23 cellular contexts compared by ENCODE assay signal in the genomic region with DNA sequence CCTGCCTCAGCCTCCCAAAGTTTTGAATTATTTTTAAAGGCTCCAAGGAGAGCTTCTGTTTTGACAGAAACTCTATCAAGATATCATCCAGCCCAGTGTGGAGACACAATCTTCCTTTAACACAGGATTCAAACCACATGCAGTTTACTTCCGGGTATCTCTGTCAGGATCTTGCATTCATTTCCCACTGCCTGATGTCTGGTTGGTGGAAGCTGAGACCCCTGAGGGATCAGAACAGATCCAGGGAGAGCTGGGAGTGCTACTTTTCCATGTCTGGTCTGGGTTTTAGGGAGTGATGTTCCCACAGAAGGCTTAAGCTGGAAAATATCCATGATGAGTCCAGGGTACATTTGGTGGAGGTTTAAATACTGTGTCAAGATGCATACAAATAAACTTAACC. TPM values are rescaled to one million over a fixed set of nuclear protein-coding genes. Genes with fewer than 3 reads are reported as not detected.
DNase-seq lines count a peak whose midpoint lies in the region; ATAC-seq, FAIRE-seq and TF ChIP-seq lines count a peak whose summit lies in the region.
"Had no signal": no experiment of that assay in that cellular context is flagged by ENCODE, and none has a peak within 500 bp of the region (broad histone marks: within the 10 kb centered on the region; RNA-seq: fewer than 3 reads in every experiment).

No MANE protein-coding gene starts in this region.

- BruUV-seq in Panc1 (replicated peaks; lab: Mats Ljungman, UMichigan), result no TSS peak

- peaks cover 25% of the 10 kb centered on the region for H3K4me1 ChIP-seq in A549
- H3K4me1 ChIP-seq in Panc1 (ENCODE audit: control insufficient read depth, insufficient read depth, low read length), result peaks cover 15% of the 10 kb centered on the region
- peaks cover 35 to 48% of the 10 kb centered on the region in 2 donors for H3K4me1 ChIP-seq in gastrocnemius medialis
- H3K4me1 ChIP-seq: testis had no signal

- no peaks in the 10 kb centered on the region for H3K36me3 Mint-ChIP-seq in stimulated activated memory B cell treated with anti-CD40 and anti-IgM and Interleukin-4, amounts not matched to agents 10 μg/mL and 1 μg/mL and 100 μg/mL, for 72 hours
- H3K36me3 Mint-ChIP-seq: CD8-positive, alpha-beta T cell had no signal

- no peak for TF ChIP-seq POLR2A in A549 (IDR thresholded peaks at IDR 0.05; ENCODE audit: low read length)
- no peak for TF ChIP-seq POLR2A in gastrocnemius medialis (IDR thresholded peaks at IDR 0.05)

- intact Hi-C loops in Panc1 (cut with micrococcal nuclease; ENCODE audit: unreplicated experiment) (no loop called here), gastrocnemius medialis (cut with DNase I; ENCODE audit: low total_unique reads) (no loop called here)

- CTCF ChIA-PET in A549 (lab: Yijun Ruan, JAX), result interaction anchor here (1.0 to 5.3 kb wide), 4 partner anchors 17 to 92 kb away, joined by 3 to 33 read pairs (median 8); a partner anchor contains a TSS
- CTCF ChIA-PET in Panc1 (lab: Charles Lee), result interaction anchor here (0.6 to 1.3 kb wide), 2 partner anchors 44 to 88 kb away, joined by 3 read pairs; no protein-coding TSS in a partner anchor

- H3K27me3 Mint-ChIP-seq in stimulated activated memory B cell treated with anti-CD40 and anti-IgM and Interleukin-4, amounts not matched to agents 10 μg/mL and 1 μg/mL and 100 μg/mL, for 72 hours, result no peaks in the 10 kb centered on the region

- peak overlapping the region; percentile 49 to 82; a peak in 4 of 6 replicates for H3K27ac ChIP-seq in A549
- H3K27ac ChIP-seq in Panc1 (ENCODE audit: low read length), result 0 out of 2 replicates have a peak overlapping the region, but pooled peaks have one; percentile 34
- H3K27ac ChIP-seq in gastrocnemius medialis, result peak overlapping the region; percentile 20 to 73 (median 62)
- H3K27ac ChIP-seq: testis had no signal

- H3K27ac Mint-ChIP-seq in stimulated activated memory B cell treated with anti-CD40 and anti-IgM and Interleukin-4, amounts not matched to agents 10 μg/mL and 1 μg/mL and 100 μg/mL, for 72 hours, result no peak overlapping the region
- H3K27ac Mint-ChIP-seq: CD8-positive, alpha-beta T cell; endodermal cell had no signal

- H3K27me3 ChIP-seq in Panc1 (ENCODE audit: control insufficient read depth, insufficient read depth, low read length), result no peaks in the 10 kb centered on the region; the same call in 1 of the 2 replicates
- H3K27me3 ChIP-seq in gastrocnemius medialis, result no peaks in the 10 kb centered on the region
- H3K27me3 ChIP-seq in MG63, result no peaks in the 10 kb centered on the region
- H3K27me3 ChIP-seq: testis had no signal

- WGBS in A549 (ENCODE audit: missing lambda C conversion rate), result 44% methylated on average over 1 of the region's 1 CpG

- no peak overlapping the region for H3K4me3 Mint-ChIP-seq in stimulated activated memory B cell treated with anti-CD40 and anti-IgM and Interleukin-4, amounts not matched to agents 10 μg/mL and 1 μg/mL and 100 μg/mL, for 72 hours
- H3K4me3 Mint-ChIP-seq: CD8-positive, alpha-beta T cell; endodermal cell had no signal

- 0 out of 3 replicates have a peak overlapping the region, but pooled peaks have one; percentile 46 for H3K4me2 ChIP-seq in A549

- TF ChIP-seq CTCF in A549 (IDR thresholded peaks at IDR 0.05) (no peak), Panc1 (IDR thresholded peaks at IDR 0.05) (no peak), gastrocnemius medialis (IDR thresholded peaks at IDR 0.05 in 4 of 5, conservative IDR thresholded peaks at IDR 0.05 in 1 of 5) (no peak), GM13976 (IDR thresholded peaks at IDR 0.05; ENCODE audit: borderline replicate concordance, control extremely low read depth, extremely low read depth, insufficient read depth, missing control alignments) (no peak)

- POLR2A ChIA-PET in A549 (lab: Yijun Ruan, JAX) (no interaction called here), Panc1 (lab: Charles Lee) (no interaction called here)

- no peak for TF ChIP-seq EP300 in A549 (IDR thresholded peaks at IDR 0.05)

- in situ Hi-C loops in Panc1 (cut with HindIII; ENCODE audit: low pct_unique_long_range_greater_than_20kb, low sequenced_read_pairs) (no loop called here), gastrocnemius medialis (cut with MboI; ENCODE audit: low sequenced_read_pairs in 4 of 4) (no loop called here), GM13976 (cut with MboI; ENCODE audit: low sequenced_read_pairs, unreplicated experiment) (no loop called here)

- no peak for TF ChIP-seq RAD21 in A549 (conservative IDR thresholded peaks at IDR 0.05 in 1 of 2, IDR thresholded peaks at IDR 0.05 in 1 of 2)

- H3K4me1 Mint-ChIP-seq in stimulated activated memory B cell treated with anti-CD40 and anti-IgM and Interleukin-4, amounts not matched to agents 10 μg/mL and 1 μg/mL and 100 μg/mL, for 72 hours, result peaks cover 6% of the 10 kb centered on the region

- no peaks in the 10 kb centered on the region for H3K9me3 ChIP-seq in A549
- H3K9me3 ChIP-seq in Panc1 (ENCODE audit: control insufficient read depth, insufficient read depth, low read depth, low read length), result no peaks in the 10 kb centered on the region
- no peaks in the 10 kb centered on the region for H3K9me3 ChIP-seq in gastrocnemius medialis
- H3K9me3 ChIP-seq in MG63, result no peaks in the 10 kb centered on the region
- H3K9me3 ChIP-seq: testis had no signal

- ATAC-seq in A549, result no peak
- no peak for ATAC-seq in Panc1
- ATAC-seq in gastrocnemius medialis, result no peak
- ATAC-seq in stimulated activated memory B cell treated with anti-CD40 and anti-IgM and Interleukin-4, amounts not matched to agents 10 μg/mL and 1 μg/mL and 100 μg/mL, for 72 hours, result no peak
- ATAC-seq: CD8-positive, alpha-beta T cell had no signal

- H3K36me3 ChIP-seq in Panc1 (ENCODE audit: control insufficient read depth, insufficient read depth, low read length) (no peaks in the 10 kb centered on the region), gastrocnemius medialis (no peaks in the 10 kb centered on the region), MG63 (no peaks in the 10 kb centered on the region)

- H3K9me3 Mint-ChIP-seq in stimulated activated memory B cell treated with anti-CD40 and anti-IgM and Interleukin-4, amounts not matched to agents 10 μg/mL and 1 μg/mL and 100 μg/mL, for 72 hours, result no peaks in the 10 kb centered on the region
- H3K9me3 Mint-ChIP-seq: CD8-positive, alpha-beta T cell had no signal

- DNase-seq in A549 (ENCODE audit: low read depth in 1 of 2, low spot score in 1 of 2) (no peak), Panc1 (ENCODE audit: low read depth, low spot score) (no peak), islet precursor cell (peak; percentile 67), gastrocnemius medialis (no peak), GM13976 (ENCODE audit: low spot score) (no peak), NCI-H1417 treated with DMSO at 0.1 percent for 48 hours (lab: John Stamatoyannopoulos, UW) (no peak), MG63 (no peak)
- DNase-seq: activated CD4-positive, alpha-beta T cell treated with anti-CD3 and anti-CD28 coated beads for 48 hours; activated effector memory CD4-positive, alpha-beta T cell treated with anti-CD3 and anti-CD28 coated beads, Interleukin-2, amount 50 U/mL, for 16 hours; CD8-positive, alpha-beta T cell; DMS53; endodermal cell; NCI-H1436; NCI-H2171 treated with DMSO at 0.1 percent for 48 hours; NCI-H748 treated with DMSO at 0.1 percent for 48 hours; stimulated activated CD4-positive, alpha-beta T cell treated with anti-CD3 and anti-CD28 coated beads, Interleukin-4, amount 100 ng/mL, for 24 hours had no signal

- H3K4me3 ChIP-seq in A549 (no peak overlapping the region), Panc1 (ENCODE audit: low read depth in 2 of 2, low read length in 2 of 2) (no peak overlapping the region), gastrocnemius medialis (no peak overlapping the region), MG63 (no peak overlapping the region)
- H3K4me3 ChIP-seq: testis had no signal

- FAIRE-seq in A549 (lab: Jason Lieb, UNC), result no peak
- FAIRE-seq: GM12892, kidney, small intestine had no signal

TF ChIP-seq in A549, 52 proteins besides CTCF, POLR2A, EP300 and RAD21 (continues in another document):
- TF ChIP-seq RFX5 (IDR thresholded peaks at IDR 0.05), result no peak
- no peak for TF ChIP-seq EHF (CRISPR knock-in tag; IDR thresholded peaks at IDR 0.05)
- TF ChIP-seq BHLHE40 (IDR thresholded peaks at IDR 0.05; ENCODE audit: low read depth, low read length), result no peak
- TF ChIP-seq TP53 (CRISPR knock-in tag; IDR thresholded peaks at IDR 0.05), result no peak
- no peak for TF ChIP-seq ESRRA (IDR thresholded peaks at IDR 0.05; ENCODE audit: borderline replicate concordance, low read length)
- no peak for TF ChIP-seq HOXB13 (CRISPR knock-in tag; IDR thresholded peaks at IDR 0.05; ENCODE audit: low read depth)
- no peak for TF ChIP-seq CEBPB (IDR thresholded peaks at IDR 0.05)
- TF ChIP-seq EHMT2 (IDR thresholded peaks at IDR 0.05; ENCODE audit: low read depth), result no peak
- no peak for TF ChIP-seq CBX2 (IDR thresholded peaks at IDR 0.05; ENCODE audit: borderline replicate concordance, low read depth)
- no peak for TF ChIP-seq MAFK (IDR thresholded peaks at IDR 0.05; ENCODE audit: partially characterized antibody)
- no peak for TF ChIP-seq SMC3 (IDR thresholded peaks at IDR 0.05)
- TF ChIP-seq FOSL2 (IDR thresholded peaks at IDR 0.05), result no peak
- no peak for TF ChIP-seq FOSL2 (CRISPR knock-in tag; IDR thresholded peaks at IDR 0.05)
- TF ChIP-seq NR3C1 (IDR thresholded peaks at IDR 0.05), result no peak
- no peak for TF ChIP-seq HOXB5 (CRISPR knock-in tag; IDR thresholded peaks at IDR 0.05)

RNA-seq across cellular contexts. Expression of a gene that starts 16.7 kb away (rescaled TPM):
- polyA plus RNA-seq in A549 (2011; rRNA removed) (0.22 and 0.31 TPM in 2 replicates), A549 (2017; fragmentation: RNase III; extraction: RNeasy Plus Mini Kit Qiagen cat#74134 plus additional on column Dnase treatment) (0.94 to 2.1 TPM (median 1.5 TPM) in 3 replicates)
- 0.17 and 0.31 TPM in 2 replicates for polyA plus RNA-seq in A549 (2012; cell fraction: cytosol; rRNA removed)
- polyA plus RNA-seq in A549 (2012; cell fraction: nucleus; rRNA removed), result 0.40 and 0.67 TPM in 2 replicates
- polyA minus RNA-seq in A549 (2011; rRNA and poly(A)+ RNA removed), result 0.15 TPM in 1 of 2 replicates, not detected in the other
- total RNA-seq in Panc1 (2021; ENCODE audit: unreplicated experiment) (0.44 TPM), gastrocnemius medialis (1 to 10 TPM in 3 of 4 donors, under 1 TPM in 1; 0.97 to 2.2 (median 1.6) TPM)
- 0.27 TPM for polyA plus RNA-seq in Panc1 (2012; ENCODE audit: insufficient read length)
- 0.86 and 1.3 TPM in 2 replicates for total RNA-seq in MG63 (2014; rRNA removed; shearing (Covaris generic); ENCODE audit: low replicate concordance)

RNA-seq across cellular contexts. Expression of a gene that starts 30.9 kb away (rescaled TPM):
- polyA plus RNA-seq in A549 (2011; rRNA removed), result not detected in 2 replicates
- polyA plus RNA-seq in A549 (2012; cell fraction: cytosol; rRNA removed), result not detected in 2 replicates
- not detected in 2 replicates for polyA plus RNA-seq in A549 (2012; cell fraction: nucleus; rRNA removed)
- polyA plus RNA-seq in A549 (2017; fragmentation: RNase III; extraction: RNeasy Plus Mini Kit Qiagen cat#74134 plus additional on column Dnase treatment), result 0.08 TPM in 1 of 3 replicates, not detected in the others
- not detected in 2 replicates for polyA minus RNA-seq in A549 (2011; rRNA and poly(A)+ RNA removed)
- total RNA-seq in Panc1 (2021; ENCODE audit: unreplicated experiment), result not detected
- not detected for polyA plus RNA-seq in Panc1 (2012; ENCODE audit: insufficient read length)
- under 1 TPM in 1 of 4 donors, not detected in 3; 0.27 TPM for total RNA-seq in gastrocnemius medialis
- not detected in 2 replicates for total RNA-seq in MG63 (2014; rRNA removed; shearing (Covaris generic); ENCODE audit: low replicate concordance)
- total RNA-seq: CD8-positive, alpha-beta T cell; endodermal cell; omental fat pad had no signal
- polyA plus RNA-seq: AG04450 had no signal
